In the genomic region with DNA sequence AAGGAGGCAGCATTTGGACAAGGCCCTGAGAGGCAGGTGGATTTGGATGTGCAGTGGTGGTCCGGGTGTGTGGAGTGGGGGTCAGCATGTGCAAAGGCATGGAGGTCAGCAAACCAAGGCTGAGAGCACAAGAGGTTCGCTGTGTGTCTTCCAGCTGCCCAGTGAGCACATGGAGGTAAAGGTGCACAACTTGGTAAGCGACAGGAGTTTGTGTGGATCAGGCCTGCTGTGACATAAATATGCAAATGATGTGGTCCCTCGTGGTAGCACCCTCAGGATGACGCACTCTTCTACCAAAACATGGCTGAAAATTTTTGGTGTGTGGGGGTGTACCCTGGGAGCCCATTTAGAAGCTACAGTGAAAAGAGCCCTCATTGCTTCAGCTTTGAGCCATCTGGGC, we compare ENCODE assay signal across 8 cellular contexts.
A peak's percentile ranks its signal among the peaks of the same experiment; 100 is the strongest.
DNase-seq lines count a peak whose midpoint lies in the region; ATAC-seq and TF ChIP-seq lines count a peak whose summit lies in the region.
"Not testable (repeated sequence)": the region's sequence is repeated elsewhere in the genome, so short reads cannot be mapped to it uniquely, and the experiment has no call there.

No MANE protein-coding gene starts in this region.

- H3K9me3 Mint-ChIP-seq in activated CD4-positive, alpha-beta T cell treated with anti-CD3 and anti-CD28 coated beads for 36 hours (ENCODE audit: low read depth); activated T-cell treated with anti-CD3 and anti-CD28 coated beads, Interleukin-2, amount 50 U/mL, for 24 hours; activated naive CD8-positive, alpha-beta T cell treated with anti-CD3 and anti-CD28 coated beads for 36 hours: not testable (repeated sequence)

- intact Hi-C loops in activated CD4-positive, alpha-beta T cell treated with anti-CD3 and anti-CD28 coated beads for 36 hours (cut with DNase I, micrococcal nuclease); heart right ventricle (cut with DNase I); uterus (cut with DNase I; ENCODE audit: low total_unique reads): not testable (repeated sequence)

- TF ChIP-seq CTCF in DOHH2 (IDR thresholded peaks at IDR 0.05; ENCODE audit: low read depth, low read length, poor library complexity, severe bottlenecking); heart right ventricle (IDR thresholded peaks at IDR 0.05); omental fat pad (IDR thresholded peaks at IDR 0.05); uterus (IDR thresholded peaks at IDR 0.05): not testable (repeated sequence)

- H3K27ac Mint-ChIP-seq in activated CD4-positive, alpha-beta T cell treated with anti-CD3 and anti-CD28 coated beads for 36 hours: peak overlapping the region; percentile 81
- peak overlapping the region; percentile 73 for H3K27ac Mint-ChIP-seq in activated T-cell treated with anti-CD3 and anti-CD28 coated beads, Interleukin-2, amount 50 U/mL, for 24 hours
- peak overlapping the region; percentile 96 for H3K27ac Mint-ChIP-seq in activated naive CD8-positive, alpha-beta T cell treated with anti-CD3 and anti-CD28 coated beads for 36 hours

- peak overlapping the region; percentile 55 for H3K4me3 Mint-ChIP-seq in activated CD4-positive, alpha-beta T cell treated with anti-CD3 and anti-CD28 coated beads for 36 hours
- not testable (repeated sequence) for H3K4me3 Mint-ChIP-seq in activated T-cell treated with anti-CD3 and anti-CD28 coated beads, Interleukin-2, amount 50 U/mL, for 24 hours
- peak overlapping the region; percentile 30 for H3K4me3 Mint-ChIP-seq in activated naive CD8-positive, alpha-beta T cell treated with anti-CD3 and anti-CD28 coated beads for 36 hours

- H3K36me3 ChIP-seq in DOHH2 (ENCODE audit: control insufficient read depth, low read length); heart right ventricle; uterus: not testable (repeated sequence)

- H3K9me2 ChIP-seq in DOHH2 (replicated peaks; ENCODE audit: control insufficient read depth, low read length): not testable (repeated sequence)

- POLR2A ChIA-PET in activated CD4-positive, alpha-beta T cell treated with anti-CD3 and anti-CD28 coated beads for 36 hours (lab: Charles Lee): not testable (repeated sequence)

- H4K20me1 ChIP-seq in DOHH2 (ENCODE audit: control insufficient read depth, insufficient read depth, low read depth, low read length): not testable (repeated sequence)

- CTCF ChIA-PET in activated CD4-positive, alpha-beta T cell treated with anti-CD3 and anti-CD28 coated beads for 36 hours (lab: Charles Lee): not testable (repeated sequence)

- peaks cover 20% of the 10 kb centered on the region for H3K4me1 Mint-ChIP-seq in activated CD4-positive, alpha-beta T cell treated with anti-CD3 and anti-CD28 coated beads for 36 hours
- not testable (repeated sequence) for H3K4me1 Mint-ChIP-seq in activated T-cell treated with anti-CD3 and anti-CD28 coated beads, Interleukin-2, amount 50 U/mL, for 24 hours (ENCODE audit: low read depth)
- peaks cover 16% of the 10 kb centered on the region for H3K4me1 Mint-ChIP-seq in activated naive CD8-positive, alpha-beta T cell treated with anti-CD3 and anti-CD28 coated beads for 36 hours

- peak; percentile 70 for ATAC-seq in activated CD4-positive, alpha-beta T cell treated with anti-CD3 and anti-CD28 coated beads for 36 hours
- ATAC-seq in heart right ventricle (peak in 3 of 8 donors; percentile 7 to 13 (median 9)), omental fat pad (ENCODE audit: low FRiP score) (peak; percentile 17)

- peak overlapping the region; percentile 48 for H3K4me2 ChIP-seq in DOHH2 (ENCODE audit: low read length)

- H3F3A ChIP-seq in DOHH2 (ENCODE audit: control insufficient read depth, insufficient read depth): not testable (repeated sequence)

- H3K79me2 ChIP-seq in DOHH2 (ENCODE audit: control insufficient read depth, low read length): not testable (repeated sequence)

- not testable (repeated sequence) for H3K4me3 ChIP-seq in DOHH2 (ENCODE audit: low read length); uterus
- H3K4me3 ChIP-seq in heart right ventricle: peak overlapping the region in 1 of 10 donors; percentile 27

- H3K4me1 ChIP-seq in DOHH2 (ENCODE audit: control insufficient read depth, low read length): peaks cover 44% of the 10 kb centered on the region
- peaks cover 0 to 26% (median 3%) of the 10 kb centered on the region in 9 donors for H3K4me1 ChIP-seq in heart right ventricle
- not testable (repeated sequence) for H3K4me1 ChIP-seq in uterus

- peak; percentile 20 for DNase-seq in NCI-H226
- DNase-seq in activated CD4-positive, alpha-beta T cell treated with anti-CD3 and anti-CD28 coated beads for 36 hours: peak; percentile 66
- not testable (repeated sequence) for DNase-seq in activated T-cell treated with anti-CD3 and anti-CD28 coated beads, Interleukin-2, amount 50 U/mL, for 24 hours; heart right ventricle; omental fat pad (ENCODE audit: low spot score); uterus
- peak; percentile 49 for DNase-seq in activated naive CD8-positive, alpha-beta T cell treated with anti-CD3 and anti-CD28 coated beads for 36 hours

- TF ChIP-seq POLR2A in uterus (IDR thresholded peaks at IDR 0.05): not testable (repeated sequence)

- not testable (repeated sequence) for H3K9me3 ChIP-seq in DOHH2 (ENCODE audit: control insufficient read depth, insufficient read depth, low read length); heart right ventricle; uterus

- not testable (repeated sequence) for H3K27me3 ChIP-seq in DOHH2 (ENCODE audit: control insufficient read depth, low read length); heart right ventricle; uterus

- 92 to 95% methylated on average over 5 of the region's 5 CpGs for WGBS in heart right ventricle, 2 donors

- H3K27ac ChIP-seq in DOHH2 (ENCODE audit: low read depth, low read length): 0 out of 2 replicates have a peak overlapping the region, but pooled peaks have one; percentile 26
- peak overlapping the region in 6 of 10 donors; percentile 48 to 77 (median 66) for H3K27ac ChIP-seq in heart right ventricle
- H3K27ac ChIP-seq in uterus: peak overlapping the region; percentile 69 to 82

- H3K36me3 Mint-ChIP-seq in activated CD4-positive, alpha-beta T cell treated with anti-CD3 and anti-CD28 coated beads for 36 hours (ENCODE audit: low read depth); activated T-cell treated with anti-CD3 and anti-CD28 coated beads, Interleukin-2, amount 50 U/mL, for 24 hours (ENCODE audit: low read depth): not testable (repeated sequence)
- H3K36me3 Mint-ChIP-seq in activated naive CD8-positive, alpha-beta T cell treated with anti-CD3 and anti-CD28 coated beads for 36 hours: peaks cover 29% of the 10 kb centered on the region

- H3K27me3 Mint-ChIP-seq in activated CD4-positive, alpha-beta T cell treated with anti-CD3 and anti-CD28 coated beads for 36 hours; activated T-cell treated with anti-CD3 and anti-CD28 coated beads, Interleukin-2, amount 50 U/mL, for 24 hours; activated naive CD8-positive, alpha-beta T cell treated with anti-CD3 and anti-CD28 coated beads for 36 hours: not testable (repeated sequence)
